ENCODE assay signal across 1 cellular context in genomic region chrX:10198254-10198653, GRCh38.
TF ChIP-seq lines count a peak whose summit lies in the region.

No MANE protein-coding gene starts in this region.

TF ChIP-seq in IMR-90, 13 proteins besides CTCF, POLR2A, EP300 and RAD21:
- TF ChIP-seq MAFK (IDR thresholded peaks at IDR 0.05; ENCODE audit: low read depth, low read length) = no peak
- TF ChIP-seq CHD1 (IDR thresholded peaks at IDR 0.05; ENCODE audit: low read depth, low read length) = no peak
- no peak for TF ChIP-seq MXI1 (IDR thresholded peaks at IDR 0.05; ENCODE audit: borderline replicate concordance, low read depth, low read length)
- TF ChIP-seq USF2 (IDR thresholded peaks at IDR 0.05; ENCODE audit: low read depth, low read length) = no peak
- peak; percentile 82 for TF ChIP-seq CEBPB (IDR thresholded peaks at IDR 0.05; ENCODE audit: low read depth, low read length)
- no peak for TF ChIP-seq MAZ (IDR thresholded peaks at IDR 0.05; ENCODE audit: borderline replicate concordance, low read depth, low read length)
